ENCODE assay signal across 8 cellular contexts in the genomic region with DNA sequence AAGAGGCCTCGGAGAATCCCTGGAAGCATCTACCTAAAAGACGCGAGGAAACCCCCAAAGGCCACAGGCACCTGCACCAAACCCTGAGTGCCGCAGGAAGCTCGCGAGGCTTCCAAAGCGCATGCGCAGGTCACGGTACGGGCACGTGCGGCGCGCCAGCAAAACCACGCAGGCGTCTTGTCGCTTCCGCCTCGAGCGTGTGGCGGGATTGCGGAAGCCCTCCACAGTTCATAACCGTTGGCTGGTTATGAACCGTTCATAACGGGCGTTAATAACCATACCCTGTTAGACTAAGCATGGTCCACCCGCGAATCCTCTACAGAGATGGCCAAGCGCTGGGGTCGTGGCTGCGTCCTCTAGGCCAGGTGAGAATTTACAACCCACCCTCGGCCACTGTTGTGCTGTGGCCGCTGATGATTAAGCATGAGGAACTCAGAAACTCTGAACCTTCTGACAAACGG. TPM values are rescaled to one million over a fixed set of nuclear protein-coding genes. Genes with fewer than 3 reads are reported as not detected.
DNase-seq lines count a peak whose midpoint lies in the region; ATAC-seq and TF ChIP-seq lines count a peak whose summit lies in the region.

No MANE protein-coding gene starts in this region.

- peaks cover 22% of the 10 kb centered on the region for H3K4me1 Mint-ChIP-seq in CD4-positive, alpha-beta T cell (ENCODE audit: low read depth)

- H3K27me3 Mint-ChIP-seq in CD4-positive, alpha-beta T cell, result no peaks in the 10 kb centered on the region

- H3K36me3 Mint-ChIP-seq in CD4-positive, alpha-beta T cell (ENCODE audit: low read depth), result peaks cover 44% of the 10 kb centered on the region

- peak overlapping the region; percentile 32 for H3K27ac ChIP-seq in CD4-positive, alpha-beta T cell (ENCODE audit: low read depth, low read length)
- H3K27ac ChIP-seq in osteoblast (ENCODE audit: low read depth, low read length), result no peak overlapping the region

- peak overlapping the region; percentile 84 for H3K27ac Mint-ChIP-seq in CD4-positive, alpha-beta T cell

- peak overlapping the region; percentile 76 for H3K4me2 ChIP-seq in osteoblast (ENCODE audit: insufficient read depth, low read length)

- TF ChIP-seq CTCF in CD4-positive, alpha-beta T cell (IDR thresholded peaks at IDR 0.05), result no peak
- no peak for TF ChIP-seq CTCF in LNCaP clone FGC (IDR thresholded peaks at IDR 0.05; ENCODE audit: control insufficient read depth, extremely low read depth, insufficient read depth)
- TF ChIP-seq CTCF in epithelial cell of esophagus (IDR thresholded peaks at IDR 0.05; ENCODE audit: insufficient read depth, low read depth, low read length, missing control alignments), result no peak
- TF ChIP-seq CTCF in osteoblast (IDR thresholded peaks at IDR 0.05; ENCODE audit: extremely low read depth, low read depth, low read length), result no peak

- peak; percentile 55 to 86 (median 72) for DNase-seq in CD4-positive, alpha-beta T cell
- DNase-seq in LNCaP clone FGC (ENCODE audit: low read depth) (no peak), epithelial cell of esophagus (ENCODE audit: low read depth) (peak; percentile 40), osteoblast (ENCODE audit: insufficient read length, low spot score, missing footprints) (peak; percentile 78), stromal cell of bone marrow (ENCODE audit: low read depth) (peak; percentile 7), AML-193 (lab: John Stamatoyannopoulos, UW) (no peak)
- DNase-seq in activated CD8-positive, alpha-beta memory T cell treated with anti-CD3 and anti-CD28 coated beads for 48 hours (ENCODE audit: low read depth in 2 of 3, low spot score in 2 of 3), result peak; percentile 37 to 58 (median 50)

- peaks cover 10% of the 10 kb centered on the region for H3K4me1 ChIP-seq in osteoblast (ENCODE audit: insufficient read depth, low read length)

- peaks cover 17% of the 10 kb centered on the region for H3K36me3 ChIP-seq in osteoblast (ENCODE audit: insufficient read depth, low read length)

- no peaks in the 10 kb centered on the region for H3K79me2 ChIP-seq in osteoblast (ENCODE audit: insufficient read depth, low read length)

- H3K4me3 Mint-ChIP-seq in CD4-positive, alpha-beta T cell, result peak overlapping the region; percentile 76

- intact Hi-C loops in CD4-positive, alpha-beta T cell (cut with DNase I, micrococcal nuclease), result loop anchor here (2.0 to 5.0 kb wide), 3 partner anchors 47 to 530 kb away; a partner anchor contains a TSS

- peak; percentile 76 for ATAC-seq in CD4-positive, alpha-beta T cell (ENCODE audit: poor library complexity)
- no peak for ATAC-seq in HG03280 (IDR thresholded peaks at IDR 0.05; ENCODE audit: unreplicated experiment)

- H3K4me3 ChIP-seq in LNCaP clone FGC (ENCODE audit: low read depth, low read length), result peak overlapping the region; percentile 2
- peak overlapping the region; percentile 34 for H3K4me3 ChIP-seq in epithelial cell of esophagus (ENCODE audit: low read length)
- H3K4me3 ChIP-seq in osteoblast (ENCODE audit: insufficient read depth, low read length), result peak overlapping the region; percentile 68

- no peaks in the 10 kb centered on the region for H4K20me1 ChIP-seq in osteoblast (ENCODE audit: insufficient read depth, low read length)

- H3K9me3 Mint-ChIP-seq in CD4-positive, alpha-beta T cell, result no peaks in the 10 kb centered on the region

- CTCF ChIA-PET in CD4-positive, alpha-beta T cell (lab: Charles Lee), result interaction anchor here (1.2 kb wide), 2 partner anchors 19 to 289 kb away, joined by 4 to 6 read pairs; no protein-coding TSS in a partner anchor

- POLR2A ChIA-PET in CD4-positive, alpha-beta T cell (lab: Charles Lee), result interaction anchor here (0.5 to 4.3 kb wide), 11 partner anchors 10 to 368 kb away, joined by 3 to 33 read pairs (median 6); a partner anchor contains a TSS

- no peaks in the 10 kb centered on the region for H3K27me3 ChIP-seq in CD4-positive, alpha-beta T cell (ENCODE audit: control insufficient read depth, insufficient read depth, low read length)
- H3K27me3 ChIP-seq in osteoblast (ENCODE audit: insufficient read depth, low read length), result no peaks in the 10 kb centered on the region

- no peaks in the 10 kb centered on the region for H3K9me3 ChIP-seq in CD4-positive, alpha-beta T cell (ENCODE audit: control insufficient read depth, low read length)
- no peaks in the 10 kb centered on the region for H3K9me3 ChIP-seq in osteoblast (ENCODE audit: low read depth, low read length)

- peak overlapping the region; percentile 36 for H2AFZ ChIP-seq in osteoblast (ENCODE audit: low read length)

RNA-seq across cellular contexts. Expression of a gene that starts 46.4 kb away (rescaled TPM):
- total RNA-seq in CD4-positive, alpha-beta T cell, result 10 to 100 TPM; 27.1 to 27.9 TPM
- total RNA-seq in osteoblast, result 12.4 and 17.0 TPM in 2 replicates

RNA-seq across cellular contexts. Expression of a gene that starts 46.9 kb away (rescaled TPM):
- 10 to 100 TPM; 85.8 to 86.2 TPM for total RNA-seq in CD4-positive, alpha-beta T cell
- total RNA-seq in osteoblast, result 71.9 and 74.6 TPM in 2 replicates

Comparison
In these comparisons a context has a peak if more than half of its experiments do, and no peak if none do; other contexts are left out.
1. DNase-seq: peak in CD4-positive, alpha-beta T cell (10 of 10), activated CD8-positive, alpha-beta memory T cell treated with anti-CD3 and anti-CD28 coated beads for 48 hours (3 of 3), epithelial cell of esophagus (single experiment), osteoblast (single experiment) and stromal cell of bone marrow (single experiment); none in LNCaP clone FGC (single experiment) and AML-193 (0 of 2).
2. H3K4me3 ChIP-seq: peak in every context shown above with its lines; median percentile 68 in osteoblast; 34 in epithelial cell of esophagus; 2 in LNCaP clone FGC.